ENCODE assay signal across 41 cellular contexts in the genomic region with DNA sequence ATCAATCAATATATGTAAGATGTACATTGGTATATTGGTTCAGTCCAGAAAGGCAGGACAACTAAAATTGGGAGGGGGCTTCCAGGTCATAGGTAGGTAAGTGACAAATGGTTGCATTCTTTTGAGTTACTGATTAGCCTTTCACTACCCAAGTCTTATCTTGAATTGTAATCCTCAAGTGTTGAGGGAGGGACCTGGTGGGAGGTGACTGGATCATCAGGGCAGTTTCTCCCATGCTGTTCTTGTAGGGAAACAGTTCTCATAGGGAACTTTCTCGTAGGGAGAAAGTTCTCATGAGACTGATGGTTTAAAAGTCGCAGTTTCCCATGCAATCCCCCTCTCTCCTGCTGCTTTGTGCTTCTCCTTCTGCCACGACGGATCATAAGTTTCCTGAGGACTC.
"Had no signal": no experiment of that assay in that cellular context is flagged by ENCODE, and none has a peak within 500 bp of the region (broad histone marks: within the 10 kb centered on the region; RNA-seq: fewer than 3 reads in every experiment).

No MANE protein-coding gene starts in this region.

- H3K36me3 ChIP-seq: adrenal gland, ascending aorta, brain microvascular endothelial cell, breast epithelium, cardiac muscle cell had no signal

- FAIRE-seq: astrocyte, bronchial epithelial cell had no signal

- H3K27ac ChIP-seq: adrenal gland, ascending aorta, body of pancreas, brain microvascular endothelial cell, breast epithelium, cardiac muscle cell had no signal

- H3K4me3 ChIP-seq: adrenal gland, ascending aorta, body of pancreas, breast epithelium, cardiac muscle cell had no signal

- H3K36me3 Mint-ChIP-seq: activated naive CD4-positive, alpha-beta T cell treated with anti-CD3 and anti-CD28 coated beads, Interleukin-2, amount 10 ng/mL, durations not matched to agents 7 days and 5 days; activated naive CD4-positive, alpha-beta T cell treated with anti-CD3 and anti-CD28 coated beads, Interleukin-2, amount 50 U/mL, for 24 hours; activated naive CD4-positive, alpha-beta T cell treated with anti-CD3 and anti-CD28 coated beads, Interleukin-2, amount 50 U/mL, for 72 hours; activated naive CD8-positive, alpha-beta T cell; activated naive CD8-positive, alpha-beta T cell treated with anti-CD3 and anti-CD28 coated beads for 36 hours; activated naive CD8-positive, alpha-beta T cell treated with anti-CD3 and anti-CD28 coated beads, Interleukin-2, amount 10 ng/mL, durations not matched to agents 7 days and 5 days; brain had no signal

- H3K27me3 ChIP-seq: adrenal gland, ascending aorta, body of pancreas, brain microvascular endothelial cell, breast epithelium, cardiac muscle cell had no signal

- H3K9me3 ChIP-seq: adrenal gland, ascending aorta, body of pancreas, breast epithelium had no signal

- H3K4me3 Mint-ChIP-seq: activated naive CD4-positive, alpha-beta T cell treated with anti-CD3 and anti-CD28 coated beads for 36 hours; activated naive CD4-positive, alpha-beta T cell treated with anti-CD3 and anti-CD28 coated beads, Interleukin-2, amount 10 ng/mL, durations not matched to agents 7 days and 5 days; activated naive CD4-positive, alpha-beta T cell treated with anti-CD3 and anti-CD28 coated beads, Interleukin-2, amount 50 U/mL, for 24 hours; activated naive CD8-positive, alpha-beta T cell; activated naive CD8-positive, alpha-beta T cell treated with anti-CD3 and anti-CD28 coated beads for 36 hours; activated naive CD8-positive, alpha-beta T cell treated with anti-CD3 and anti-CD28 coated beads, Interleukin-2, amount 10 ng/mL, durations not matched to agents 7 days and 5 days; activated naive CD8-positive, alpha-beta T cell treated with anti-CD3 and anti-CD28 coated beads, Interleukin-2, amount 50 U/mL, for 24 hours; activated T-cell treated with anti-CD3 and anti-CD28 coated beads, Interleukin-2, amount 50 U/mL, for 24 hours; activated T-cell treated with anti-CD3 and anti-CD28 coated beads, Interleukin-2, amount 50 U/mL, for 4 hours; activated T-cell treated with anti-CD3 and anti-CD28 coated beads, Interleukin-2, amount 50 U/mL, for 72 hours; activated T-helper 1 cell treated with anti-CD3 and anti-CD28 coated beads, Interleukin-12 subunit alpha, Interleukin-12 subunit beta, Interleukin-2, Interleukin-4 antibody, amounts not matched to agents 30 ng/mL and 10 ng/mL and 1 ng/mL, durations not matched to agents 14 hours and 24 hours and 36 hours; activated T-helper 17 cell treated with anti-CD3 and anti-CD28 coated beads, Interleukin-2, amount 50 U/mL, for 72 hours; brain; central memory CD8-positive, alpha-beta T cell had no signal

- H3K27ac Mint-ChIP-seq: activated naive CD4-positive, alpha-beta T cell treated with anti-CD3 and anti-CD28 coated beads for 36 hours; activated naive CD4-positive, alpha-beta T cell treated with anti-CD3 and anti-CD28 coated beads, Interleukin-2, amount 10 ng/mL, durations not matched to agents 7 days and 5 days; activated naive CD4-positive, alpha-beta T cell treated with anti-CD3 and anti-CD28 coated beads, Interleukin-2, amount 50 U/mL, for 24 hours; activated naive CD4-positive, alpha-beta T cell treated with anti-CD3 and anti-CD28 coated beads, Interleukin-2, amount 50 U/mL, for 72 hours; activated naive CD8-positive, alpha-beta T cell; activated naive CD8-positive, alpha-beta T cell treated with anti-CD3 and anti-CD28 coated beads for 36 hours; activated naive CD8-positive, alpha-beta T cell treated with anti-CD3 and anti-CD28 coated beads, Interleukin-2, amount 10 ng/mL, durations not matched to agents 7 days and 5 days; activated naive CD8-positive, alpha-beta T cell treated with anti-CD3 and anti-CD28 coated beads, Interleukin-2, amount 50 U/mL, for 24 hours; activated T-cell treated with anti-CD3 and anti-CD28 coated beads, Interleukin-2, amount 50 U/mL, for 24 hours; activated T-cell treated with anti-CD3 and anti-CD28 coated beads, Interleukin-2, amount 50 U/mL, for 72 hours; activated T-helper 1 cell treated with anti-CD3 and anti-CD28 coated beads, Interleukin-12 subunit alpha, Interleukin-12 subunit beta, Interleukin-2, Interleukin-4 antibody, amounts not matched to agents 30 ng/mL and 10 ng/mL and 1 ng/mL, durations not matched to agents 14 hours and 24 hours and 36 hours; activated T-helper 17 cell treated with anti-CD3 and anti-CD28 coated beads, Interleukin-2, amount 50 U/mL, for 72 hours; activated T-helper 2 cell treated with anti-CD3 and anti-CD28 coated beads, Interferon-gamma antibody, Interleukin-2, Interleukin-4, amounts not matched to agents 10 μg/mL and 5 μg/mL and 100 μg/mL, durations not matched to agents 14 hours and 24 hours and 36 hours; brain had no signal

- ATAC-seq: activated naive CD4-positive, alpha-beta T cell treated with anti-CD3 and anti-CD28 coated beads, Interleukin-2, amount 50 U/mL, for 72 hours; activated naive CD8-positive, alpha-beta T cell treated with anti-CD3 and anti-CD28 coated beads, Interleukin-2, amount 50 U/mL, for 24 hours; activated T-cell treated with anti-CD3 and anti-CD28 coated beads, Interleukin-2, amount 50 U/mL, for 4 hours; activated T-cell treated with anti-CD3 and anti-CD28 coated beads, Interleukin-2, amount 50 U/mL, for 72 hours; activated T-helper 17 cell treated with anti-CD3 and anti-CD28 coated beads, Interleukin-2, amount 50 U/mL, for 72 hours; body of pancreas had no signal

- H3K9me3 Mint-ChIP-seq: activated naive CD4-positive, alpha-beta T cell treated with anti-CD3 and anti-CD28 coated beads, Interleukin-2, amount 50 U/mL, for 24 hours; activated naive CD8-positive, alpha-beta T cell treated with anti-CD3 and anti-CD28 coated beads, Interleukin-2, amount 50 U/mL, for 24 hours; activated T-cell treated with anti-CD3 and anti-CD28 coated beads, Interleukin-2, amount 50 U/mL, for 4 hours; activated T-helper 1 cell treated with anti-CD3 and anti-CD28 coated beads, Interleukin-12 subunit alpha, Interleukin-12 subunit beta, Interleukin-2, Interleukin-4 antibody, amounts not matched to agents 30 ng/mL and 10 ng/mL and 1 ng/mL, durations not matched to agents 14 hours and 24 hours and 36 hours; activated T-helper 2 cell treated with anti-CD3 and anti-CD28 coated beads, Interferon-gamma antibody, Interleukin-2, Interleukin-4, amounts not matched to agents 10 μg/mL and 5 μg/mL and 100 μg/mL, durations not matched to agents 14 hours and 24 hours and 36 hours had no signal

- H3K4me1 ChIP-seq: adrenal gland, ascending aorta, body of pancreas, breast epithelium had no signal

- H3K4me1 Mint-ChIP-seq: activated naive CD4-positive, alpha-beta T cell treated with anti-CD3 and anti-CD28 coated beads, Interleukin-2, amount 10 ng/mL, durations not matched to agents 7 days and 5 days; activated naive CD4-positive, alpha-beta T cell treated with anti-CD3 and anti-CD28 coated beads, Interleukin-2, amount 50 U/mL, for 24 hours; activated naive CD8-positive, alpha-beta T cell treated with anti-CD3 and anti-CD28 coated beads for 36 hours; activated naive CD8-positive, alpha-beta T cell treated with anti-CD3 and anti-CD28 coated beads, Interleukin-2, amount 10 ng/mL, durations not matched to agents 7 days and 5 days; activated naive CD8-positive, alpha-beta T cell treated with anti-CD3 and anti-CD28 coated beads, Interleukin-2, amount 50 U/mL, for 24 hours; activated T-helper 17 cell treated with anti-CD3 and anti-CD28 coated beads, Interleukin-2, amount 50 U/mL, for 72 hours; brain; central memory CD8-positive, alpha-beta T cell had no signal

- DNase-seq: activated effector memory CD4-positive, alpha-beta T cell treated with anti-CD3 and anti-CD28 coated beads, Interleukin-2, amount 50 U/mL, for 16 hours; activated effector memory CD4-positive, alpha-beta T cell treated with Interleukin-2 at 50 U/mL for 16 hours; activated gamma-delta T cell; activated gamma-delta T cell treated with Interleukin-2 at 50 U/mL for 16 hours; activated naive CD4-positive, alpha-beta T cell; activated naive CD4-positive, alpha-beta T cell treated with anti-CD3 and anti-CD28 coated beads for 36 hours; activated naive CD4-positive, alpha-beta T cell treated with anti-CD3 and anti-CD28 coated beads, Interleukin-2, amount 10 ng/mL, durations not matched to agents 7 days and 5 days; activated naive CD4-positive, alpha-beta T cell treated with anti-CD3 and anti-CD28 coated beads, Interleukin-2, amount 50 U/mL, for 16 hours; activated naive CD4-positive, alpha-beta T cell treated with Interleukin-2 at 50 U/mL for 16 hours; activated naive CD8-positive, alpha-beta T cell treated with anti-CD3 and anti-CD28 coated beads for 36 hours; activated naive CD8-positive, alpha-beta T cell treated with anti-CD3 and anti-CD28 coated beads, Interleukin-2, amount 10 ng/mL, durations not matched to agents 7 days and 5 days; activated naive CD8-positive, alpha-beta T cell treated with anti-CD3 and anti-CD28 coated beads, Interleukin-2, amount 50 U/mL, for 24 hours; activated T-cell treated with anti-CD3 and anti-CD28 coated beads for 4 hours; activated T-cell treated with anti-CD3 and anti-CD28 coated beads, Interleukin-2, amount 50 U/mL, for 1 hour; activated T-cell treated with anti-CD3 and anti-CD28 coated beads, Interleukin-2, amount 50 U/mL, for 24 hours; activated T-cell treated with anti-CD3 and anti-CD28 coated beads, Interleukin-2, amount 50 U/mL, for 4 hours; activated T-cell treated with anti-CD3 and anti-CD28 coated beads, Interleukin-2, amount 50 U/mL, for 48 hours; activated T-cell treated with anti-CD3 and anti-CD28 coated beads, Interleukin-2, amount 50 U/mL, for 72 hours; adrenal gland; amniotic stem cell; amygdala; anterior cingulate cortex; aorta; body of pancreas; brain microvascular endothelial cell; caudate nucleus; central memory CD4-positive, alpha-beta T cell; cerebellar nuclear complex had no signal

- H3K27me3 Mint-ChIP-seq: activated naive CD4-positive, alpha-beta T cell treated with anti-CD3 and anti-CD28 coated beads, Interleukin-2, amount 10 ng/mL, durations not matched to agents 7 days and 5 days; activated naive CD4-positive, alpha-beta T cell treated with anti-CD3 and anti-CD28 coated beads, Interleukin-2, amount 50 U/mL, for 24 hours; activated naive CD8-positive, alpha-beta T cell; activated naive CD8-positive, alpha-beta T cell treated with anti-CD3 and anti-CD28 coated beads for 36 hours; activated naive CD8-positive, alpha-beta T cell treated with anti-CD3 and anti-CD28 coated beads, Interleukin-2, amount 10 ng/mL, durations not matched to agents 7 days and 5 days; activated naive CD8-positive, alpha-beta T cell treated with anti-CD3 and anti-CD28 coated beads, Interleukin-2, amount 50 U/mL, for 24 hours; activated T-cell treated with anti-CD3 and anti-CD28 coated beads, Interleukin-2, amount 50 U/mL, for 24 hours; brain; central memory CD8-positive, alpha-beta T cell had no signal
